Comparison of ENCODE assay signal across 19 cellular contexts in the genomic region with DNA sequence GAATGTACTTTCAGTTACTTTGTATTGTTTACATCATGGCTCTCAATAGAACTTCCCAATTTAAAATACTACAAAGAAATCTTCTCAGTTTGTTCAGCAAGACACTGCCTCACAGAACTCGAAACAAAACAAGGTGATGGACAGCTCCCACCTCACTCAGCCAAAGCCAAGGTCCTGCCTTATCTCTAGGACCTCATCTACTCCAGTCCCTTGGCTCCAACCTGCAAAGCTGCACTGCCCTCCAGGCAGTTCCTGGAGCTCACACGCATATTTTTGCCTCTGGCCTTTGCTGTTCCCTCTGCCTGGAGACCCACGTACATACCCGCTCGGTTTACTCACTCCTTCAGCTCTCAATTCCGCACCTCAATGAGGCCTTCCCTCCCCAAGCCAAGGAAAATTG. TPM values are rescaled to one million over a fixed set of nuclear protein-coding genes. Genes with fewer than 3 reads are reported as not detected.
DNase-seq lines count a peak whose midpoint lies in the region; ATAC-seq, FAIRE-seq and TF ChIP-seq lines count a peak whose summit lies in the region.
"Had no signal": no experiment of that assay in that cellular context is flagged by ENCODE, and none has a peak within 500 bp of the region (broad histone marks: within the 10 kb centered on the region; RNA-seq: fewer than 3 reads in every experiment).

No MANE protein-coding gene starts in this region.

- no peak for TF ChIP-seq EP300 in GM12878 (IDR thresholded peaks at IDR 0.05; ENCODE audit: borderline replicate concordance in 1 of 2, control insufficient read depth in 1 of 2, low read depth in 2 of 2, low read length in 2 of 2)

- H3K36me3 ChIP-seq in HEK293 (ENCODE audit: control insufficient read depth in 2 of 2, insufficient read depth in 1 of 2, low read length in 2 of 2): peaks cover 0 to 12% of the 10 kb centered on the region in 2 experiments; a peak in 2 of 3 replicates
- peaks cover 6 to 28% of the 10 kb centered on the region in 2 experiments for H3K36me3 ChIP-seq in GM12878 (ENCODE audit: control insufficient read depth in 2 of 2, insufficient read depth in 2 of 2, low read length in 1 of 2)
- no peaks in the 10 kb centered on the region for H3K36me3 ChIP-seq in trophoblast cell (ENCODE audit: control insufficient read depth in 1 of 2, insufficient read depth in 2 of 2, low read length in 2 of 2)
- H3K36me3 ChIP-seq in upper lobe of right lung: no peaks in the 10 kb centered on the region

- 91% methylated on average over 6 of the region's 6 CpGs for WGBS in GM12878 (ENCODE audit: insufficient coverage, insufficient replicate concordance, low lambda C conversion rate, missing lambda C conversion rate)
- WGBS in trophoblast cell (ENCODE audit: extremely low coverage, insufficient coverage, insufficient read length): no CpG with 5 or more reads among the region's 6 CpGs

- H3K27me3 Mint-ChIP-seq in activated naive CD4-positive, alpha-beta T cell treated with anti-CD3 and anti-CD28 coated beads for 36 hours (ENCODE audit: low read depth): no peaks in the 10 kb centered on the region
- H3K27me3 Mint-ChIP-seq: B cell had no signal

- H3K9me3 ChIP-seq in HEK293 (ENCODE audit: control insufficient read depth, insufficient read depth, low read depth, low read length): no peaks in the 10 kb centered on the region
- H3K9me3 ChIP-seq in GM12878 (replicated peaks; ENCODE audit: control insufficient read depth, insufficient read depth, low read length): no peaks in the 10 kb centered on the region
- H3K9me3 ChIP-seq in trophoblast cell (ENCODE audit: insufficient read depth, low read depth, low read length): no peaks in the 10 kb centered on the region
- no peaks in the 10 kb centered on the region for H3K9me3 ChIP-seq in upper lobe of right lung

- no peak for TF ChIP-seq POLR2A in GM12878 (IDR thresholded peaks at IDR 0.05; ENCODE audit: low read depth, low read length)

- H3K27me3 ChIP-seq in GM12878 (replicated peaks in 1 of 2; ENCODE audit: control insufficient read depth in 2 of 2, insufficient read depth in 2 of 2, low read length in 1 of 2): no peaks in the 10 kb centered on the region
- H3K27me3 ChIP-seq in trophoblast cell (ENCODE audit: insufficient read depth, low read length): no peaks in the 10 kb centered on the region
- no peaks in the 10 kb centered on the region for H3K27me3 ChIP-seq in upper lobe of right lung

- H4K91ac ChIP-seq in trophoblast cell (ENCODE audit: low read depth, low read length): no peak overlapping the region

- no peak overlapping the region for H3K18ac ChIP-seq in trophoblast cell (ENCODE audit: low read length)

- H3K4me3 ChIP-seq in HEK293 (ENCODE audit: low read depth, low read length) (no peak overlapping the region), GM12878 (no peak overlapping the region), trophoblast cell (ENCODE audit: low read depth, low read length) (no peak overlapping the region), upper lobe of right lung (no peak overlapping the region)

- BruUV-seq in GM12878 (replicated peaks; lab: Mats Ljungman, UMichigan): no TSS peak

- intact Hi-C loops in GM12878 (cut with micrococcal nuclease; ENCODE audit: unreplicated experiment): no loop called here
- intact Hi-C loops in activated naive CD4-positive, alpha-beta T cell treated with anti-CD3 and anti-CD28 coated beads for 36 hours (cut with micrococcal nuclease): no loop called here
- intact Hi-C loops in upper lobe of right lung (cut with DNase I): no loop called here

- no peak overlapping the region for H2AK5ac ChIP-seq in trophoblast cell (ENCODE audit: low read length)

- H4K12ac ChIP-seq in trophoblast cell (ENCODE audit: low read depth, low read length): no peak overlapping the region

- H3K4me1 Mint-ChIP-seq in activated naive CD4-positive, alpha-beta T cell treated with anti-CD3 and anti-CD28 coated beads for 36 hours (ENCODE audit: low read depth): peaks cover 7% of the 10 kb centered on the region

- peaks cover 22% of the 10 kb centered on the region for H3K79me2 ChIP-seq in GM12878 (ENCODE audit: control insufficient read depth, insufficient read depth, low read length)
- H3K79me2 ChIP-seq in trophoblast cell (ENCODE audit: control insufficient read depth, insufficient read depth, low read length, poor library complexity): no peaks in the 10 kb centered on the region

- H3K14ac ChIP-seq in trophoblast cell (ENCODE audit: low read length): no peak overlapping the region

- H3K4ac ChIP-seq in trophoblast cell (ENCODE audit: low read depth, low read length): no peak overlapping the region

- RAD21 ChIA-PET in GM12878 (lab: Charles Lee; ENCODE audit: unreplicated experiment): interaction anchor here (0.6 to 4.5 kb wide), 2 partner anchors 12 to 14 kb away, joined by 3 to 46 read pairs; no protein-coding TSS in a partner anchor

- H3K79me1 ChIP-seq in trophoblast cell (ENCODE audit: low read length): no peaks in the 10 kb centered on the region

- H3K27ac ChIP-seq in HEK293 (ENCODE audit: extremely low read depth, low read depth, low read length) (no peak overlapping the region), GM12878 (ENCODE audit: control insufficient read depth, insufficient read depth) (no peak overlapping the region), trophoblast cell (ENCODE audit: low read depth, low read length) (no peak overlapping the region), upper lobe of right lung (no peak overlapping the region)
- H3K27ac ChIP-seq: HL-60 had no signal

- POLR2A ChIA-PET in HEK293 (lab: Yijun Ruan, JAX): no interaction called here
- POLR2A ChIA-PET in GM12878 (lab: Charles Lee): interaction anchor here (0.7 to 4.2 kb wide), 4 partner anchors 8 to 70 kb away, joined by 3 to 20 read pairs (median 8); no protein-coding TSS in a partner anchor

- no peak overlapping the region for H2BK120ac ChIP-seq in trophoblast cell (ENCODE audit: insufficient read depth, low read length, poor library complexity)

- SMC1A ChIA-PET in GM12878 (lab: Charles Lee; ENCODE audit: uncharacterized antibody, unreplicated experiment): interaction anchor here (1.0 to 6.0 kb wide), 8 partner anchors 9 to 92 kb away, joined by 3 to 76 read pairs (median 6); a partner anchor contains a TSS

- no peak for ATAC-seq in GM12878
- ATAC-seq in upper lobe of right lung: no peak
- ATAC-seq: HCT116 had no signal

- H3K9ac ChIP-seq in GM12878 (ENCODE audit: control insufficient read depth, insufficient read depth, low read length) (no peak overlapping the region), trophoblast cell (ENCODE audit: low read length) (no peak overlapping the region)

- no peak overlapping the region for H3K4me2 ChIP-seq in GM12878 (ENCODE audit: control insufficient read depth, insufficient read depth)
- H3K4me2 ChIP-seq in trophoblast cell (ENCODE audit: low read length): no peak overlapping the region

- no peaks in the 10 kb centered on the region for H3K9me3 Mint-ChIP-seq in activated naive CD4-positive, alpha-beta T cell treated with anti-CD3 and anti-CD28 coated beads for 36 hours
- H3K9me3 Mint-ChIP-seq: CD4-positive, alpha-beta T cell had no signal

- H3K4me3 Mint-ChIP-seq in activated naive CD4-positive, alpha-beta T cell treated with anti-CD3 and anti-CD28 coated beads for 36 hours: no peak overlapping the region
- H3K4me3 Mint-ChIP-seq: B cell; CD4-positive, alpha-beta T cell had no signal

- no peak overlapping the region for H2AFZ ChIP-seq in GM12878 (ENCODE audit: control insufficient read depth, low read depth, low read length)
- no peak overlapping the region for H2AFZ ChIP-seq in trophoblast cell (ENCODE audit: insufficient read depth, low read length, poor library complexity)

- H3K36me3 Mint-ChIP-seq in activated naive CD4-positive, alpha-beta T cell treated with anti-CD3 and anti-CD28 coated beads for 36 hours (ENCODE audit: low read depth): peaks cover 12% of the 10 kb centered on the region

- no peak overlapping the region for H2BK12ac ChIP-seq in trophoblast cell (ENCODE audit: low read length)

- TF ChIP-seq CTCF in HEK293 (tag by site-specific recombination; IDR thresholded peaks at IDR 0.05): no peak
- no peak for TF ChIP-seq CTCF in GM12878 (IDR thresholded peaks at IDR 0.05 in 2 of 3, conservative IDR thresholded peaks at IDR 0.05 in 1 of 3; ENCODE audit: control insufficient read depth in 2 of 3, extremely low read depth in 1 of 3, insufficient read depth in 1 of 3, low read depth in 3 of 3, low read length in 3 of 3)
- TF ChIP-seq CTCF in upper lobe of right lung (IDR thresholded peaks at IDR 0.05): no peak

- no peak for FAIRE-seq in GM12878 (lab: Jason Lieb, UNC)
- FAIRE-seq: A204.1, G401.6, GM12892, GM19239, H54 had no signal

- H2BK5ac ChIP-seq in trophoblast cell (ENCODE audit: low read depth, low read length, poor library complexity): no peak overlapping the region

- no peak for DNase-seq in GM12878 (ENCODE audit: low read depth, low spot score)
- peak; percentile 54 to 61 for DNase-seq in trophoblast cell
- no peak for DNase-seq in activated naive CD4-positive, alpha-beta T cell treated with anti-CD3 and anti-CD28 coated beads for 36 hours
- DNase-seq in kidney tubule cell (ENCODE audit: low spot score): no peak
- no peak for DNase-seq in upper lobe of right lung
- DNase-seq in stimulated activated CD4-positive, alpha-beta T cell treated with anti-CD3 and anti-CD28 coated beads, Interleukin-1b, Interleukin-23, amount 100 ng/mL, for 48 hours: no peak
- DNase-seq: C1 segment of cervical spinal cord; Calu3; CD4-positive, alpha-beta T cell; DMS 273 treated with DMSO at 0.1 percent for 48 hours had no signal

- CTCF ChIA-PET in HEK293 (lab: Yijun Ruan, JAX) (interaction anchor here (0.9 to 5.2 kb wide), 4 partner anchors 10 to 298 kb away, joined by 3 to 59 read pairs (median 6); no protein-coding TSS in a partner anchor), GM12878 (lab: Yijun Ruan, JAX) (interaction anchor here (0.7 to 6.0 kb wide), 6 partner anchors 9 to 93 kb away, joined by 3 to 47 read pairs (median 18); no protein-coding TSS in a partner anchor)
- CTCF ChIA-PET in activated naive CD4-positive, alpha-beta T cell treated with anti-CD3 and anti-CD28 coated beads for 36 hours (lab: Charles Lee): interaction anchor here (1.9 to 5.8 kb wide), 2 partner anchors 8 to 13 kb away, joined by 5 to 43 read pairs; no protein-coding TSS in a partner anchor

- H3K23ac ChIP-seq in trophoblast cell (ENCODE audit: low read length): no peak overlapping the region

- no peak for TF ChIP-seq RAD21 in GM12878 (IDR thresholded peaks at IDR 0.05; ENCODE audit: insufficient read depth, low read depth, low read length)

- H4K8ac ChIP-seq in trophoblast cell (ENCODE audit: low read depth, low read length): no peak overlapping the region

- no peaks in the 10 kb centered on the region for H4K20me1 ChIP-seq in GM12878 (ENCODE audit: control insufficient read depth, insufficient read depth)

- no peak overlapping the region for H3K27ac Mint-ChIP-seq in activated naive CD4-positive, alpha-beta T cell treated with anti-CD3 and anti-CD28 coated beads for 36 hours
- H3K27ac Mint-ChIP-seq: B cell; CD4-positive, alpha-beta T cell had no signal

- in situ Hi-C loops in GM12878 (cut with MboI): no loop called here

- no peaks in the 10 kb centered on the region for H3K4me1 ChIP-seq in HEK293 (ENCODE audit: control insufficient read depth, insufficient read depth, low read length)
- H3K4me1 ChIP-seq in GM12878 (ENCODE audit: control insufficient read depth, insufficient read depth, low read length): peaks cover 10% of the 10 kb centered on the region; the same call in 1 of the 2 replicates
- peaks cover 3 to 5% of the 10 kb centered on the region in 2 experiments for H3K4me1 ChIP-seq in trophoblast cell (ENCODE audit: control insufficient read depth in 1 of 2, insufficient read depth in 2 of 2, low read length in 2 of 2)
- H3K4me1 ChIP-seq in upper lobe of right lung: peaks cover 12% of the 10 kb centered on the region

RNA-seq across cellular contexts. Expression of a gene that starts 40.3 kb away (rescaled TPM):
- total RNA-seq in GM12878 (2013; cell fraction: nucleolus; rRNA removed): 522 and 548 TPM in 2 replicates
- 228 and 233 TPM in 2 replicates for total RNA-seq in GM12878 (2014; rRNA removed)
- 109 and 114 TPM in 2 replicates for total RNA-seq in GM12878 (2014; rRNA removed; fragmentation: Illumina TruSeq; extraction: Trizol)
- total RNA-seq in GM12878 (2021): 103 and 110 TPM in 2 replicates
- 84.9 TPM for polyA plus RNA-seq in GM12878 (2011; ENCODE audit: low read depth)
- polyA plus RNA-seq in GM12878 (2011; rRNA removed): 165 and 228 TPM in 2 replicates
- polyA plus RNA-seq in GM12878 (2011; cell fraction: cytosol; rRNA removed): 83.5 and 87.5 TPM in 2 replicates
- polyA plus RNA-seq in GM12878 (2011; cell fraction: nucleus; rRNA removed): 296 and 374 TPM in 2 replicates
- 66.6 and 97.7 TPM in 2 replicates for polyA plus RNA-seq in GM12878 (2012)
- polyA plus RNA-seq in GM12878 (2014; fragmentation: Illumina TruSeq; extraction: Trizol): 116 and 143 TPM in 2 replicates
- 10 to 100 TPM; 25.9 to 46.7 TPM for polyA plus RNA-seq in GM12878 (2014; fragmentation: Nextera tagmentation; extraction: Ambion mirVana)
- 189 and 218 TPM in 2 replicates for polyA plus RNA-seq in GM12878 (2014; rRNA removed)
- polyA plus RNA-seq in GM12878 (2016; fragmentation: Nextera tagmentation; extraction: Ambion mirVana): 100 to 1,000 TPM; 105 to 106 TPM
- 87.4 and 94.8 TPM in 2 replicates for polyA minus RNA-seq in GM12878 (2011; rRNA and poly(A)+ RNA removed)
- 40.2 and 47.3 TPM in 2 replicates for polyA minus RNA-seq in GM12878 (2011; cell fraction: cytosol; rRNA and poly(A)+ RNA removed)
- 184 and 227 TPM in 2 replicates for polyA minus RNA-seq in GM12878 (2011; cell fraction: nucleus; rRNA and poly(A)+ RNA removed)
- polyA plus RNA-seq in trophoblast cell (2013): 0.08 TPM in 2 replicates
- total RNA-seq in activated naive CD4-positive, alpha-beta T cell treated with anti-CD3 and anti-CD28 coated beads for 36 hours: 1 to 10 TPM; 7.4 to 8.4 TPM
- 10.1 TPM for total RNA-seq in upper lobe of right lung

Comparison
In these comparisons a context has a peak if more than half of its experiments do, and no peak if none do; other contexts are left out.
1. DNase-seq: peak in trophoblast cell (2 of 2); none in GM12878 (single experiment), activated naive CD4-positive, alpha-beta T cell treated with anti-CD3 and anti-CD28 coated beads for 36 hours (single experiment), kidney tubule cell (single experiment), upper lobe of right lung (single experiment) and stimulated activated CD4-positive, alpha-beta T cell treated with anti-CD3 and anti-CD28 coated beads, Interleukin-1b, Interleukin-23, amount 100 ng/mL, for 48 hours (single experiment).